7 cellular contexts compared by ENCODE assay signal in genomic region chr17:30714825-30715622, GRCh38.
DNase-seq lines count a peak whose midpoint lies in the region; ATAC-seq and TF ChIP-seq lines count a peak whose summit lies in the region.
"Not testable (repeated sequence)": the region's sequence is repeated elsewhere in the genome, so short reads cannot be mapped to it uniquely, and the experiment has no call there.

No MANE protein-coding gene starts in this region.

- 72 to 86% methylated on average over 23 to 25 of the region's 25 CpGs for WGBS in body of pancreas, 2 donors

- H3K4me3 Mint-ChIP-seq in osteocyte (ENCODE audit: unreplicated experiment) = not testable (repeated sequence)

- peak; percentile 69 for TF ChIP-seq CTCF in GM12864 (IDR thresholded peaks at IDR 0.05; ENCODE audit: low read depth, low read length, missing control alignments)
- TF ChIP-seq CTCF in body of pancreas (IDR thresholded peaks at IDR 0.05) = peak in 6 of 7 experiments; percentile 15 to 41 (median 32)
- peak; percentile 65 for TF ChIP-seq CTCF in osteocyte (IDR thresholded peaks at IDR 0.05)

- not testable (repeated sequence) for H3K36me3 ChIP-seq in body of pancreas (replicated peaks in 1 of 2; ENCODE audit: insufficient read depth in 1 of 2, low read depth in 2 of 2)

- intact Hi-C loops in body of pancreas (cut with DNase I) = not testable (repeated sequence)
- intact Hi-C loops in left cardiac atrium (cut with DNase I) = loop anchor here in 1 of 2 donors (5.0 kb wide), 1 partner anchor 238 kb away; the partner anchor contains the start of gene GOSR1

- not testable (repeated sequence) for H3K9me3 ChIP-seq in body of pancreas

- TF ChIP-seq POLR2A in body of pancreas (IDR thresholded peaks at IDR 0.05) = not testable (repeated sequence)

- not testable (repeated sequence) for H3K4me3 ChIP-seq in GM12864 (ENCODE audit: low read depth, low read length); body of pancreas

- not testable (repeated sequence) for H3K27me3 Mint-ChIP-seq in osteocyte (ENCODE audit: unreplicated experiment)

- not testable (repeated sequence) for H3K27ac ChIP-seq in body of pancreas

- ATAC-seq in HG03097 (IDR thresholded peaks at IDR 0.05; ENCODE audit: low FRiP score, unreplicated experiment) (peak; percentile 53), left cardiac atrium (peak in 1 of 2 donors; percentile 35)
- ATAC-seq in body of pancreas = not testable (repeated sequence)

- DNase-seq in GM12864 (ENCODE audit: low read depth); osteocyte (ENCODE audit: extremely low spot score, unreplicated experiment): not testable (repeated sequence)
- peak; percentile 25 to 36 for DNase-seq in NOMO-1 (lab: John Stamatoyannopoulos, UW; ENCODE audit: unreplicated experiment in 2 of 2)
- peak; percentile 39 to 40 for DNase-seq in activated CD4-positive, alpha-beta T cell treated with anti-CD3 and anti-CD28 coated beads for 4 hours
- peak in 1 of 4 donors; percentile 42 for DNase-seq in body of pancreas
- peak; percentile 19 for DNase-seq in left cardiac atrium

- H3K4me1 ChIP-seq in body of pancreas = not testable (repeated sequence)

- H3K27me3 ChIP-seq in body of pancreas = not testable (repeated sequence)

- peaks cover 32% of the 10 kb centered on the region for H3K4me1 Mint-ChIP-seq in osteocyte (ENCODE audit: unreplicated experiment)

- H3K27ac Mint-ChIP-seq in osteocyte (ENCODE audit: unreplicated experiment) = not testable (repeated sequence)

- not testable (repeated sequence) for H3K36me3 Mint-ChIP-seq in osteocyte (ENCODE audit: unreplicated experiment)

- H3K9me3 Mint-ChIP-seq in osteocyte (ENCODE audit: unreplicated experiment) = not testable (repeated sequence)
